In the genomic region with DNA sequence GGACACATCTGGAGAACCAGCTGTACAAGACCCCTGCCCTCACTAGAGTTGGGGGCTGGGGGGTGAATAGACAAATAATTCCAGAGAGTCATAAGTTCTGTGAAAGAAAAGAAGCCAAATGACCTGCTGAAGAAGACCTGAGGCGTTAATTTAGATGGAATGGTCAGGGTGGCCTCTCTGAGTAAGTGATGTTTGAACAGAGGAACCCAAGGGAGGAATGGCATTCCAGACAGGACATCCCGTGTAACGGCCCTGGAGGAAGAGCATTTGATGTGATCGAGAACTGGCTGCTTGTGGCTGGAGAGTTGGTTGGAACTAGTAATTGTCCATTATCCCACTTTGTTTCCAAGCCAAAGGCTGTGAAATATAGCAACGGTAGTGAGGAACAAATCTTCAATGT, we compare ENCODE assay signal across 8 cellular contexts. TPM values are rescaled to one million over a fixed set of nuclear protein-coding genes. Genes with fewer than 3 reads are reported as not detected.
DNase-seq lines count a peak whose midpoint lies in the region; ATAC-seq and TF ChIP-seq lines count a peak whose summit lies in the region.

No MANE protein-coding gene starts in this region.

- no peak for ATAC-seq in naive thymus-derived CD8-positive, alpha-beta T cell
- ATAC-seq in HG02763 (IDR thresholded peaks at IDR 0.05; ENCODE audit: unreplicated experiment) (no peak), HG02642 (IDR thresholded peaks at IDR 0.05; ENCODE audit: poor library complexity, unreplicated experiment) (no peak)

- DNase-seq in BE2C (no peak), LNCaP clone FGC (ENCODE audit: low read depth) (no peak), dermis blood vessel endothelial cell (peak; percentile 61), activated gamma-delta T cell treated with Interleukin-2 at 50 U/mL for 16 hours (no peak)
- no peak for DNase-seq in naive thymus-derived CD8-positive, alpha-beta T cell
- DNase-seq in stimulated activated naive CD4-positive, alpha-beta T cell (lab: John Stamatoyannopoulos, UW), result no peak

- peak overlapping the region; percentile 66 for H3K4me3 ChIP-seq in BE2C (ENCODE audit: low read depth, low read length)
- H3K4me3 ChIP-seq in LNCaP clone FGC (ENCODE audit: low read depth, low read length), result peak overlapping the region; percentile 86

- TF ChIP-seq CTCF in BE2C (IDR thresholded peaks at IDR 0.05; ENCODE audit: low read depth, low read length), result no peak
- TF ChIP-seq CTCF in LNCaP clone FGC (IDR thresholded peaks at IDR 0.05; ENCODE audit: control insufficient read depth, extremely low read depth, insufficient read depth), result no peak

- peak overlapping the region; percentile 93 to 100 (median 100) for H3K4me3 Mint-ChIP-seq in naive thymus-derived CD8-positive, alpha-beta T cell

- H3K27ac Mint-ChIP-seq in naive thymus-derived CD8-positive, alpha-beta T cell, result peak overlapping the region in 9 of 10 donors; percentile 75 to 100 (median 100)

- H3K9me3 Mint-ChIP-seq in naive thymus-derived CD8-positive, alpha-beta T cell, result no peaks in the 10 kb centered on the region

- no peaks in the 10 kb centered on the region; the same call in 1 of the 2 replicates for H3K36me3 ChIP-seq in BE2C

- peaks cover 0 to 22% (median 6%) of the 10 kb centered on the region in 3 donors for H3K36me3 Mint-ChIP-seq in naive thymus-derived CD8-positive, alpha-beta T cell

- no peaks in the 10 kb centered on the region for H3K9me3 ChIP-seq in BE2C

- H3K27me3 Mint-ChIP-seq in naive thymus-derived CD8-positive, alpha-beta T cell, result no peaks in the 10 kb centered on the region

- H3K27me3 ChIP-seq in BE2C, result no peaks in the 10 kb centered on the region

- POLR2A ChIA-PET in naive thymus-derived CD8-positive, alpha-beta T cell (lab: Charles Lee), result interaction anchor here (1.2 to 1.3 kb wide), 2 partner anchors 150 to 298 kb away, joined by 6 to 9 read pairs; partner anchors contain the start of genes CCDC174 and RBSN

- H3K4me1 Mint-ChIP-seq in naive thymus-derived CD8-positive, alpha-beta T cell, result peaks cover 24 to 68% (median 62%) of the 10 kb centered on the region in 4 donors

- no peaks in the 10 kb centered on the region; the same call in 1 of the 2 replicates for H3K4me1 ChIP-seq in BE2C

RNA-seq across cellular contexts. Expression of gene NR2C2, which starts 1.7 kb away (rescaled TPM):
- 14.1 TPM for polyA plus RNA-seq in BE2C (2012; ENCODE audit: insufficient read depth, insufficient read length, low read depth)
- total RNA-seq in dermis blood vessel endothelial cell, result 31.0 and 38.4 TPM in 2 replicates
- total RNA-seq in naive thymus-derived CD8-positive, alpha-beta T cell, result 100 to 1,000 TPM in 1 of 2 experiments, 10 to 100 TPM in 1; 94.5 to 110 TPM
- 10 to 100 TPM; 10.1 to 19.3 (median 13.7) TPM for polyA plus RNA-seq in naive thymus-derived CD8-positive, alpha-beta T cell
